18 cellular contexts compared by ENCODE assay signal in the genomic region with DNA sequence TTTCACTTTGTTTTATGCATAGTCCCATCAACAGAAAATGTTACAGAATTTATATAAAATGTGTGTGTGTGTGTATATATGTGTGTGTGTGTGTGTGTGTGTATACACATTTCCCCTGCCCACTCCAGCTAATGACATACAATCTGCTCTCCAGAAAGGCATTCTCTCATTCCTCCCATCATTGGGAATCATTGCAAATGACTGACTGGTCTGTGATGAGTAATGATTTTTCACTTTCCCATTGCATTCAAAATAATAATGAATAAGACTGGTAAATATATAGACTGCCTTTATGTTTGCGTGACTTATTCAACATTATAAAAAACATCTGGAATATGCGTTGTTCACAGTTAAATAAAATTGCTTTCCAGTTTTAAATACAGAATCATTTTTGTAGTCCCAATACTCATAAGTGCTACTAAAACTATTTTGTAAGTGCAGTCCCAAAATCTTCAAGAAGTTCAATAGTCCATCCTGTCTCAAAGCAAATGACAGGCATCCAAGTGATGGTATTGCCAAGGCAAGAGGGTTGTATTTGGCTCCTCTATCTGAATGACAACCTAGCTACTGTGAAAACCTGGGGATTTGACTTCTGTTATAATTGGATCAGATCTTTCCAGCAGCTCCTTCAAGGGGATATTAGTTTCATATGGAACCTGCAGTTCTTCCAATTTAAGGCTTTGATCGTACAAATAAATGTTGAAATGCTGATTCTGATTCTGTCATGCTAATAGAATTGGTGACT.
"Had no signal": no experiment of that assay in that cellular context is flagged by ENCODE, and none has a peak within 500 bp of the region (broad histone marks: within the 10 kb centered on the region; RNA-seq: fewer than 3 reads in every experiment).

No MANE protein-coding gene starts in this region.

- ATAC-seq: activated CD4-positive, alpha-beta T cell treated with anti-CD3 and anti-CD28 coated beads for 36 hours; effector memory CD8-positive, alpha-beta T cell; natural killer cell; T-helper 17 cell had no signal

- H3K9me3 ChIP-seq: adrenal gland, neutrophil, testis, upper lobe of left lung had no signal

- H3K4me3 ChIP-seq: adrenal gland, left ventricle myocardium inferior, testis, upper lobe of left lung had no signal

- DNase-seq: activated CD4-positive, alpha-beta memory T cell treated with anti-CD3 and anti-CD28 coated beads for 36 hours; activated CD4-positive, alpha-beta T cell treated with anti-CD3 and anti-CD28 coated beads for 36 hours; activated naive CD4-positive, alpha-beta T cell treated with anti-CD3 and anti-CD28 coated beads, Interleukin-2, amount 50 U/mL, for 16 hours; activated T-cell treated with anti-CD3 and anti-CD28 coated beads, Interleukin-2, amount 50 U/mL, for 24 hours; adrenal gland; effector memory CD8-positive, alpha-beta T cell; kidney; left ventricle myocardium inferior; natural killer cell; posterior cingulate gyrus; small intestine; stimulated activated CD4-positive, alpha-beta T cell treated with anti-CD3 and anti-CD28 coated beads, Interleukin-4, amount 100 ng/mL, for 4 hours; stimulated activated CD8-positive, alpha-beta memory T cell treated with anti-CD3 and anti-CD28 coated beads, Interleukin-4, amount 100 ng/mL, for 48 hours; T-helper 17 cell; testis; upper lobe of left lung; WERI-Rb-1 had no signal

- H3K27ac ChIP-seq: adrenal gland, left ventricle myocardium inferior, neutrophil, testis, upper lobe of left lung, WERI-Rb-1 had no signal

- H3K36me3 ChIP-seq: adrenal gland, left ventricle myocardium inferior, neutrophil, upper lobe of left lung, WERI-Rb-1 had no signal

- H3K27me3 ChIP-seq: adrenal gland, neutrophil, testis, upper lobe of left lung had no signal

- H3K4me1 ChIP-seq: adrenal gland, left ventricle myocardium inferior, testis, upper lobe of left lung had no signal
